ENCODE assay signal across 16 cellular contexts in the genomic region with DNA sequence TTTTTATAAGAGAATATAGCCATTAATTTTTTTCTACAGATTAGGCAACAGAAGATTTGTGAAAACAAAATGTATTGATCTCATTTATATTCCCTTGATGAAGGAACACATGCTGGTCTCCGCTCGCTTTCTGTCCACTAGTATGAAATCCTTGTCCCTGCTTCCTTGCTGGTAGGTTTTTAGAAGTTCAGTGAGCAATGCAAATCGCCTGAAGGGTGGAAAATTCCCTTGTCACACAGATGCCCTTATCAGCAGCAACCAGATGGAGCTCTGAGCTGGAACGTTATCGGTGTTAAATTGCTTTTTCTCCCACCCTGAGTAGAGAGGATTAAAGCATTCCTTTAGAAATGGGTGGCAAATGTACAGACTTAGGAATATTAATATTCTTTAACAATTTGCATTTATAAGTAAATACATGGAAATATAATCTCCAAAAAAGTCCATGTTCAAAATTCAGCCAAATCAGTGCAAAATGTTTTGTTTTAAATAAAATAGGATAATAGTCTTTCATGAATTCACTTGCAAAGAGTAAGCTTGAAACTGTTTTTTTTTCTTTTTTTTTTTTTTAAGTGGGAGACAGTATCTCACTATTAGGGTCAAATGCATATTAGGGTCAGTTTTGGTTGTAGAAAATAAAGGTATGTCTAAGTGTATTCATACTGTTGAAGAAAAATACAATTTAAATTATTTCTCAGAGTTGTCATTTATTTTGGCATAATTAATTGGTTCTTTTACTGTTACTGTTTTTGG.
A peak's percentile ranks its signal among the peaks of the same experiment; 100 is the strongest.
DNase-seq lines count a peak whose midpoint lies in the region; ATAC-seq and TF ChIP-seq lines count a peak whose summit lies in the region.
"Had no signal": no experiment of that assay in that cellular context is flagged by ENCODE, and none has a peak within 500 bp of the region (broad histone marks: within the 10 kb centered on the region; RNA-seq: fewer than 3 reads in every experiment).

No MANE protein-coding gene starts in this region.

- H3K36me3 ChIP-seq in ectodermal cell (ENCODE audit: control insufficient read depth, insufficient read depth, low read length) = no peaks in the 10 kb centered on the region
- H3K36me3 ChIP-seq: gastrocnemius medialis had no signal

- CTCF ChIA-PET in activated CD4-positive, alpha-beta T cell treated with anti-CD3 and anti-CD28 coated beads, Interleukin-2, amount 10 ng/mL, durations not matched to agents 7 days and 5 days (lab: Charles Lee) = no interaction called here

- no peak overlapping the region for H3K4me3 Mint-ChIP-seq in mesothelial cell of epicardium
- no peak overlapping the region for H3K4me3 Mint-ChIP-seq in activated CD4-positive, alpha-beta T cell treated with anti-CD3 and anti-CD28 coated beads, Interleukin-2, amount 10 ng/mL, durations not matched to agents 7 days and 5 days
- H3K4me3 Mint-ChIP-seq: central memory CD8-positive, alpha-beta T cell had no signal

- H3K27ac Mint-ChIP-seq in mesothelial cell of epicardium = peak overlapping the region; percentile 26
- H3K27ac Mint-ChIP-seq in activated CD4-positive, alpha-beta T cell treated with anti-CD3 and anti-CD28 coated beads, Interleukin-2, amount 10 ng/mL, durations not matched to agents 7 days and 5 days = no peak overlapping the region

- DNase-seq in ELF-1 (ENCODE audit: low read depth, low spot score) (peak; percentile 89), OCI-M1 (lab: John Stamatoyannopoulos, UW) (peak; percentile 96), mesothelial cell of epicardium (ENCODE audit: low spot score in 2 of 2, unreplicated experiment in 2 of 2) (no peak), NOMO-1 treated with dmso at 0.1 percent for 144 hours (lab: John Stamatoyannopoulos, UW; ENCODE audit: unreplicated experiment) (no peak), lower leg skin (ENCODE audit: low spot score in 2 of 2) (no peak)
- no peak for DNase-seq in activated CD4-positive, alpha-beta T cell treated with anti-CD3 and anti-CD28 coated beads, Interleukin-2, amount 10 ng/mL, durations not matched to agents 7 days and 5 days
- DNase-seq: gastrocnemius medialis; NCI-H446; stimulated activated CD4-positive, alpha-beta T cell treated with anti-CD3 and anti-CD28 coated beads, Interleukin-4, amount 100 ng/mL, for 1 hour; stimulated activated naive CD4-positive, alpha-beta T cell treated with Interleukin-2 at 50 U/mL for 16 hours had no signal

- H3K9me3 Mint-ChIP-seq in mesothelial cell of epicardium = no peaks in the 10 kb centered on the region
- H3K9me3 Mint-ChIP-seq in activated CD4-positive, alpha-beta T cell treated with anti-CD3 and anti-CD28 coated beads, Interleukin-2, amount 10 ng/mL, durations not matched to agents 7 days and 5 days = no peaks in the 10 kb centered on the region
- H3K9me3 Mint-ChIP-seq: central memory CD8-positive, alpha-beta T cell had no signal

- no peak for TF ChIP-seq POLR2A in lower leg skin (IDR thresholded peaks at IDR 0.05)

- H3K4me1 Mint-ChIP-seq in mesothelial cell of epicardium = peaks cover 4% of the 10 kb centered on the region
- no peaks in the 10 kb centered on the region for H3K4me1 Mint-ChIP-seq in activated CD4-positive, alpha-beta T cell treated with anti-CD3 and anti-CD28 coated beads, Interleukin-2, amount 10 ng/mL, durations not matched to agents 7 days and 5 days
- H3K4me1 Mint-ChIP-seq: central memory CD8-positive, alpha-beta T cell had no signal

- TF ChIP-seq CTCF in mesothelial cell of epicardium (IDR thresholded peaks at IDR 0.05; ENCODE audit: unreplicated experiment) (no peak), lower leg skin (IDR thresholded peaks at IDR 0.05) (no peak)

- POLR2A ChIA-PET in activated CD4-positive, alpha-beta T cell treated with anti-CD3 and anti-CD28 coated beads, Interleukin-2, amount 10 ng/mL, durations not matched to agents 7 days and 5 days (lab: Charles Lee) = no interaction called here

- H3K36me3 Mint-ChIP-seq in mesothelial cell of epicardium = peaks cover 2% of the 10 kb centered on the region
- no peaks in the 10 kb centered on the region for H3K36me3 Mint-ChIP-seq in activated CD4-positive, alpha-beta T cell treated with anti-CD3 and anti-CD28 coated beads, Interleukin-2, amount 10 ng/mL, durations not matched to agents 7 days and 5 days (ENCODE audit: low read depth)

- no peaks in the 10 kb centered on the region for H3K27me3 Mint-ChIP-seq in mesothelial cell of epicardium (ENCODE audit: low read depth)
- no peaks in the 10 kb centered on the region for H3K27me3 Mint-ChIP-seq in activated CD4-positive, alpha-beta T cell treated with anti-CD3 and anti-CD28 coated beads, Interleukin-2, amount 10 ng/mL, durations not matched to agents 7 days and 5 days
- H3K27me3 Mint-ChIP-seq: central memory CD8-positive, alpha-beta T cell had no signal

- ATAC-seq in HG03521 (IDR thresholded peaks at IDR 0.05; ENCODE audit: unreplicated experiment) = no peak
- ATAC-seq: gastrocnemius medialis had no signal

- H3K27me3 ChIP-seq in ectodermal cell (ENCODE audit: control insufficient read depth, insufficient read depth, low read length, poor library complexity, severe bottlenecking) = no peaks in the 10 kb centered on the region
- H3K27me3 ChIP-seq: BLaER1, gastrocnemius medialis, SJSA1 had no signal

- WGBS in ectodermal cell, 2 experiments = 41 to 54% methylated on average over 3 to 5 of the region's 5 CpGs
- WGBS in lower leg skin, 2 donors = 67 to 79% methylated on average over 5 of the region's 5 CpGs

- H3K9me3 ChIP-seq in ectodermal cell (ENCODE audit: control insufficient read depth, low read length) = no peaks in the 10 kb centered on the region
- H3K9me3 ChIP-seq: BLaER1, gastrocnemius medialis, SJSA1 had no signal

- H3K27ac ChIP-seq in ectodermal cell (ENCODE audit: insufficient read depth, low read depth, low read length, poor library complexity, severe bottlenecking) = peak overlapping the region; percentile 2
- H3K27ac ChIP-seq: BLaER1, gastrocnemius medialis, HL-60, SJSA1 had no signal

- intact Hi-C loops in lower leg skin (cut with DNase I; ENCODE audit: low total_unique reads) = no loop called here

- H3K4me3 ChIP-seq in ectodermal cell (ENCODE audit: insufficient read depth, low read depth, low read length) (no peak overlapping the region), lower leg skin (ENCODE audit: low read depth, poor library complexity, severe bottlenecking) (no peak overlapping the region)
- H3K4me3 ChIP-seq: BLaER1, gastrocnemius medialis, SJSA1 had no signal

- no peaks in the 10 kb centered on the region for H3K4me1 ChIP-seq in ectodermal cell (ENCODE audit: control insufficient read depth, insufficient read depth, low read length)
- H3K4me1 ChIP-seq: BLaER1, SJSA1 had no signal

Comparison
In these comparisons a context has a peak if more than half of its experiments do, and no peak if none do; other contexts are left out.
1. DNase-seq: peak in ELF-1 (single experiment) and OCI-M1 (single experiment); none in mesothelial cell of epicardium (0 of 2), activated CD4-positive, alpha-beta T cell treated with anti-CD3 and anti-CD28 coated beads, Interleukin-2, amount 10 ng/mL, durations not matched to agents 7 days and 5 days (single experiment), NOMO-1 treated with dmso at 0.1 percent for 144 hours (single experiment) and lower leg skin (0 of 2).